11 cellular contexts compared by ENCODE assay signal in genomic region chr16:27324851-27325301, GRCh38. TPM values are rescaled to one million over a fixed set of nuclear protein-coding genes. Genes with fewer than 3 reads are reported as not detected.
DNase-seq lines count a peak whose midpoint lies in the region; ATAC-seq lines count a peak whose summit lies in the region.
"Had no signal": no experiment of that assay in that cellular context is flagged by ENCODE, and none has a peak within 500 bp of the region (broad histone marks: within the 10 kb centered on the region; RNA-seq: fewer than 3 reads in every experiment).

No MANE protein-coding gene starts in this region.

- peaks cover 5% of the 10 kb centered on the region for H3K9me3 Mint-ChIP-seq in T-helper 1 cell treated with Interleukin-12 subunit alpha and Interleukin-12 subunit beta and Interleukin-4 antibody, amounts not matched to agents 30 μg/mL and 1 μg/mL, for 36 hours
- H3K9me3 Mint-ChIP-seq in activated CD8-positive, alpha-beta T cell treated with anti-CD3 and anti-CD28 coated beads, Interleukin-2, amount 10 ng/mL, durations not matched to agents 7 days and 5 days (ENCODE audit: insufficient read depth), result no peaks in the 10 kb centered on the region
- peaks cover 0 to 5% of the 10 kb centered on the region in 2 donors for H3K9me3 Mint-ChIP-seq in stimulated activated naive B cell treated with anti-CD40 and anti-IgM and Interleukin-4, amounts not matched to agents 10 μg/mL and 1 μg/mL and 100 μg/mL, for 72 hours
- H3K9me3 Mint-ChIP-seq: memory B cell had no signal

- no peak for ATAC-seq in activated CD8-positive, alpha-beta T cell treated with anti-CD3 and anti-CD28 coated beads, Interleukin-2, amount 10 ng/mL, durations not matched to agents 7 days and 5 days
- ATAC-seq in left colon (peak; percentile 13), HG03039 (IDR thresholded peaks at IDR 0.05; ENCODE audit: unreplicated experiment) (no peak)
- ATAC-seq in stimulated activated naive B cell treated with anti-CD40 and anti-IgM and Interleukin-4, amounts not matched to agents 10 μg/mL and 1 μg/mL and 100 μg/mL, for 72 hours (replicated peaks), result no peak

- CTCF ChIA-PET in activated CD8-positive, alpha-beta T cell treated with anti-CD3 and anti-CD28 coated beads, Interleukin-2, amount 10 ng/mL, durations not matched to agents 7 days and 5 days (lab: Charles Lee), result interaction anchor here (1.0 kb wide), 1 partner anchor 90 kb away, joined by 3 read pairs; no protein-coding TSS in a partner anchor

- H3K4me3 Mint-ChIP-seq in T-helper 1 cell treated with Interleukin-12 subunit alpha and Interleukin-12 subunit beta and Interleukin-4 antibody, amounts not matched to agents 30 μg/mL and 1 μg/mL, for 36 hours, result peak overlapping the region; percentile 31
- no peak overlapping the region for H3K4me3 Mint-ChIP-seq in activated CD8-positive, alpha-beta T cell treated with anti-CD3 and anti-CD28 coated beads, Interleukin-2, amount 10 ng/mL, durations not matched to agents 7 days and 5 days
- peak overlapping the region; percentile 56 to 63 for H3K4me3 Mint-ChIP-seq in stimulated activated naive B cell treated with anti-CD40 and anti-IgM and Interleukin-4, amounts not matched to agents 10 μg/mL and 1 μg/mL and 100 μg/mL, for 72 hours
- H3K4me3 Mint-ChIP-seq: memory B cell had no signal

- POLR2A ChIA-PET in activated CD8-positive, alpha-beta T cell treated with anti-CD3 and anti-CD28 coated beads, Interleukin-2, amount 10 ng/mL, durations not matched to agents 7 days and 5 days (lab: Charles Lee), result no interaction called here

- DNase-seq in T-helper 1 cell (no peak), left colon (peak in 1 of 2 donors; percentile 67), DMS79 treated with DMSO at 0.1 percent for 48 hours (lab: John Stamatoyannopoulos, UW) (no peak)
- no peak for DNase-seq in activated CD8-positive, alpha-beta T cell treated with anti-CD3 and anti-CD28 coated beads, Interleukin-2, amount 10 ng/mL, durations not matched to agents 7 days and 5 days
- DNase-seq in stimulated activated naive B cell treated with anti-CD40 and anti-IgM and Interleukin-4, amounts not matched to agents 10 μg/mL and 1 μg/mL and 100 μg/mL, for 72 hours, result no peak
- DNase-seq in stimulated activated CD4-positive, alpha-beta T cell treated with anti-CD3 and anti-CD28 coated beads, Interleukin-15, amount 100 ng/mL, for 24 hours, result no peak
- DNase-seq: 8988T, NCI-H1436 treated with DMSO at 0.1 percent for 48 hours had no signal

- no peaks in the 10 kb centered on the region for H3K27me3 Mint-ChIP-seq in T-helper 1 cell treated with Interleukin-12 subunit alpha and Interleukin-12 subunit beta and Interleukin-4 antibody, amounts not matched to agents 30 μg/mL and 1 μg/mL, for 36 hours (ENCODE audit: low read depth)
- no peaks in the 10 kb centered on the region for H3K27me3 Mint-ChIP-seq in activated CD8-positive, alpha-beta T cell treated with anti-CD3 and anti-CD28 coated beads, Interleukin-2, amount 10 ng/mL, durations not matched to agents 7 days and 5 days (ENCODE audit: low read depth)
- no peaks in the 10 kb centered on the region for H3K27me3 Mint-ChIP-seq in stimulated activated naive B cell treated with anti-CD40 and anti-IgM and Interleukin-4, amounts not matched to agents 10 μg/mL and 1 μg/mL and 100 μg/mL, for 72 hours
- H3K27me3 Mint-ChIP-seq: memory B cell had no signal

- peaks cover 62% of the 10 kb centered on the region for H3K36me3 Mint-ChIP-seq in T-helper 1 cell treated with Interleukin-12 subunit alpha and Interleukin-12 subunit beta and Interleukin-4 antibody, amounts not matched to agents 30 μg/mL and 1 μg/mL, for 36 hours (ENCODE audit: low read depth)
- peaks cover 76% of the 10 kb centered on the region for H3K36me3 Mint-ChIP-seq in activated CD8-positive, alpha-beta T cell treated with anti-CD3 and anti-CD28 coated beads, Interleukin-2, amount 10 ng/mL, durations not matched to agents 7 days and 5 days (ENCODE audit: low read depth)
- H3K36me3 Mint-ChIP-seq in stimulated activated naive B cell treated with anti-CD40 and anti-IgM and Interleukin-4, amounts not matched to agents 10 μg/mL and 1 μg/mL and 100 μg/mL, for 72 hours, result peaks cover 75 to 86% of the 10 kb centered on the region in 2 donors

- peaks cover 71% of the 10 kb centered on the region for H3K4me1 Mint-ChIP-seq in T-helper 1 cell treated with Interleukin-12 subunit alpha and Interleukin-12 subunit beta and Interleukin-4 antibody, amounts not matched to agents 30 μg/mL and 1 μg/mL, for 36 hours (ENCODE audit: low read depth)
- peaks cover 97% of the 10 kb centered on the region for H3K4me1 Mint-ChIP-seq in activated CD8-positive, alpha-beta T cell treated with anti-CD3 and anti-CD28 coated beads, Interleukin-2, amount 10 ng/mL, durations not matched to agents 7 days and 5 days (ENCODE audit: low read depth)
- H3K4me1 Mint-ChIP-seq in stimulated activated naive B cell treated with anti-CD40 and anti-IgM and Interleukin-4, amounts not matched to agents 10 μg/mL and 1 μg/mL and 100 μg/mL, for 72 hours, result peaks cover 60 to 95% of the 10 kb centered on the region in 2 donors

- peak overlapping the region; percentile 52 for H3K27ac Mint-ChIP-seq in T-helper 1 cell treated with Interleukin-12 subunit alpha and Interleukin-12 subunit beta and Interleukin-4 antibody, amounts not matched to agents 30 μg/mL and 1 μg/mL, for 36 hours
- peak overlapping the region; percentile 80 for H3K27ac Mint-ChIP-seq in activated CD8-positive, alpha-beta T cell treated with anti-CD3 and anti-CD28 coated beads, Interleukin-2, amount 10 ng/mL, durations not matched to agents 7 days and 5 days
- H3K27ac Mint-ChIP-seq in stimulated activated naive B cell treated with anti-CD40 and anti-IgM and Interleukin-4, amounts not matched to agents 10 μg/mL and 1 μg/mL and 100 μg/mL, for 72 hours, result peak overlapping the region; percentile 90
- H3K27ac Mint-ChIP-seq: memory B cell had no signal

- intact Hi-C loops in left colon (cut with DNase I, micrococcal nuclease), result no loop called here

RNA-seq across cellular contexts. Expression of gene IL4R, which starts 11.1 kb away (rescaled TPM):
- total RNA-seq in activated CD8-positive, alpha-beta T cell treated with anti-CD3 and anti-CD28 coated beads, Interleukin-2, amount 10 ng/mL, durations not matched to agents 7 days and 5 days, result 100 to 1,000 TPM; 231 to 237 TPM
- total RNA-seq in left colon, result 100 to 1,000 TPM; 118 to 140 TPM

RNA-seq across cellular contexts. Expression of gene NSMCE1, which starts 56.3 kb away (rescaled TPM):
- 10 to 100 TPM; 87.3 to 94.9 TPM for total RNA-seq in activated CD8-positive, alpha-beta T cell treated with anti-CD3 and anti-CD28 coated beads, Interleukin-2, amount 10 ng/mL, durations not matched to agents 7 days and 5 days
- total RNA-seq in left colon, result 10 to 100 TPM; 44.4 to 44.7 TPM
